9 cellular contexts compared by ENCODE assay signal in the genomic region with DNA sequence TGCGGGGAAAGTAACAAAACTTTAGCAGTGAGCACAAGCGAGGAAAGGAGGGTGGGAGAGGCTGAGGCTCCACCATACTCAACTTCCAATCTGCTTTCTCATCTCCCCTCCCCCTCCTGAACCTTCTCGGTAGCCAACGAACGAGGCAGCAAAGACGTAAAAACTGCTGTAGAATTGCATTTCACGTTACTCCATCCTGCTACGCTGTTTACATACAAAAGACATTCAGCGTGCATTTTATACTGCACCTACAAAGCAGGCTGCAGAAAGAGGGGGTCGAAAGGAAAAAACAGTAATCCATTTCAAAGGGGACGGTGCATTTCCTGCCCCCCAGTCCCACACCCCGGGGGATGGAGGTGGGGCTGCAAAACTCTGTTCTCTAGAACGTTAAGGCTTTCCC. TPM values are rescaled to one million over a fixed set of nuclear protein-coding genes. Genes with fewer than 3 reads are reported as not detected.
DNase-seq lines count a peak whose midpoint lies in the region; TF ChIP-seq lines count a peak whose summit lies in the region.
"Had no signal": no experiment of that assay in that cellular context is flagged by ENCODE, and none has a peak within 500 bp of the region (broad histone marks: within the 10 kb centered on the region; RNA-seq: fewer than 3 reads in every experiment).

No MANE protein-coding gene starts in this region.

- H3K4me1 ChIP-seq in adipocyte (ENCODE audit: control insufficient read depth, insufficient read depth, low read length) (peaks cover 24% of the 10 kb centered on the region), left ventricle myocardium inferior (peaks cover 22% of the 10 kb centered on the region)

- no peaks in the 10 kb centered on the region for H3K9me3 Mint-ChIP-seq in progenitor cell of endocrine pancreas (ENCODE audit: low read depth)

- no peaks in the 10 kb centered on the region for H3K36me3 Mint-ChIP-seq in progenitor cell of endocrine pancreas (ENCODE audit: insufficient read depth)

- H3K27ac ChIP-seq in left ventricle myocardium inferior (replicated peaks) = no peak overlapping the region
- H3K27ac ChIP-seq: HL-60 had no signal

- H3K9ac ChIP-seq in adipocyte (ENCODE audit: low read length) = peak overlapping the region; percentile 95

- H3K9me3 ChIP-seq in adipocyte (ENCODE audit: control insufficient read depth, low read length) = no peaks in the 10 kb centered on the region
- H3K9me3 ChIP-seq in left ventricle myocardium inferior (replicated peaks) = no peaks in the 10 kb centered on the region

- H3K27ac Mint-ChIP-seq in progenitor cell of endocrine pancreas = no peak overlapping the region

- peaks cover 6% of the 10 kb centered on the region for H3K27me3 ChIP-seq in adipocyte (replicated peaks; ENCODE audit: control insufficient read depth, insufficient read depth, low read length)
- peaks cover 52% of the 10 kb centered on the region for H3K27me3 ChIP-seq in left ventricle myocardium inferior (ENCODE audit: low read depth)

- peaks cover 40% of the 10 kb centered on the region for H3K27me3 Mint-ChIP-seq in progenitor cell of endocrine pancreas

- peak overlapping the region; percentile 94 for H3K4me3 ChIP-seq in adipocyte (ENCODE audit: low read length)
- peak overlapping the region; percentile 76 for H3K4me3 ChIP-seq in left ventricle myocardium inferior

- H3K4me3 Mint-ChIP-seq in progenitor cell of endocrine pancreas (ENCODE audit: low read depth) = peak overlapping the region; percentile 90

- intact Hi-C loops in left ventricle myocardium inferior (cut with micrococcal nuclease) = no loop called here

- peaks cover 11% of the 10 kb centered on the region for H3K4me1 Mint-ChIP-seq in progenitor cell of endocrine pancreas (ENCODE audit: low read depth)

- DNase-seq in Daoy (ENCODE audit: low read depth) = peak; percentile 52
- no peak for DNase-seq in adipocyte (ENCODE audit: low read depth)
- no peak for DNase-seq in left ventricle myocardium inferior
- no peak for DNase-seq in progenitor cell of endocrine pancreas (ENCODE audit: low spot score, unreplicated experiment)
- no peak for DNase-seq in NAMALWA (ENCODE audit: low spot score)
- DNase-seq in GOT3 (lab: John Stamatoyannopoulos, UW) = no peak
- DNase-seq in GM03348 (ENCODE audit: low spot score) = no peak
- DNase-seq in NCI-H1436 (lab: John Stamatoyannopoulos, UW) = no peak

- peaks cover 32% of the 10 kb centered on the region for H3K36me3 ChIP-seq in adipocyte (ENCODE audit: control insufficient read depth, insufficient read depth, low read length, severe bottlenecking)
- H3K36me3 ChIP-seq in left ventricle myocardium inferior = peaks cover 2% of the 10 kb centered on the region

- TF ChIP-seq CTCF in left ventricle myocardium inferior (IDR thresholded peaks at IDR 0.05; ENCODE audit: borderline replicate concordance) (no peak), progenitor cell of endocrine pancreas (IDR thresholded peaks at IDR 0.05; ENCODE audit: unreplicated experiment) (no peak)

RNA-seq across cellular contexts. Expression of a gene that starts 1.1 kb away (rescaled TPM):
- total RNA-seq in Daoy (2014; rRNA removed; shearing (Covaris generic)) = 290 and 292 TPM in 2 replicates
- 72.3 TPM for total RNA-seq in left ventricle myocardium inferior
- 37.6 and 43.9 TPM in 2 replicates for total RNA-seq in progenitor cell of endocrine pancreas
